14 cellular contexts compared by ENCODE assay signal in the genomic region with DNA sequence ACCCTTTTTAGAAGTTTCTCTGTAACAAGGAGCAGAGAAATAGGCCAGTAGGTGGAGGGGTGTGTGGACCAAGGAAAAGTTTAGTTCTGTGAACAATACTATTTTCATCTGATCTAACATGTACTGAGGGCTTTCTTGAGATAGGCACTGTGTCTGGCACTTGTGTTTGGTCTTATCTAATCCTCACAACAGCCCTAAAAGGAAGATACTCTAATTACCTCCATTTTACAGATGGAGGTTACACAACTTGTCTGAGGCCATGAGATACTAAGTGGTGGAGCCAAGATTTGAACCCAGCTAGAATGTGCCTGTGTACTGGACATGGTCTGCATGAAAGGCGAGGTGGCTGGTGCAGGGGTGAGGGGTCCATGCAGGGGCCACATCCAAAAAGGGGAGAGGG. TPM values are rescaled to one million over a fixed set of nuclear protein-coding genes. Genes with fewer than 3 reads are reported as not detected.
DNase-seq lines count a peak whose midpoint lies in the region; ATAC-seq and TF ChIP-seq lines count a peak whose summit lies in the region.
"Had no signal": no experiment of that assay in that cellular context is flagged by ENCODE, and none has a peak within 500 bp of the region (broad histone marks: within the 10 kb centered on the region; RNA-seq: fewer than 3 reads in every experiment).

No MANE protein-coding gene starts in this region.

- H3K36me3 Mint-ChIP-seq in CD4-positive, alpha-beta T cell (ENCODE audit: low read depth), result peaks cover 16% of the 10 kb centered on the region
- H3K36me3 Mint-ChIP-seq in activated naive CD8-positive, alpha-beta T cell treated with anti-CD3 and anti-CD28 coated beads, Interleukin-2, amount 10 ng/mL, durations not matched to agents 7 days and 5 days, result peaks cover 36% of the 10 kb centered on the region
- peaks cover 0 to 13% (median 0%) of the 10 kb centered on the region in 3 donors for H3K36me3 Mint-ChIP-seq in naive thymus-derived CD8-positive, alpha-beta T cell
- H3K36me3 Mint-ChIP-seq in osteocyte (ENCODE audit: unreplicated experiment), result no peaks in the 10 kb centered on the region

- H3K9me3 Mint-ChIP-seq in CD4-positive, alpha-beta T cell, result no peaks in the 10 kb centered on the region
- H3K9me3 Mint-ChIP-seq in activated naive CD8-positive, alpha-beta T cell treated with anti-CD3 and anti-CD28 coated beads, Interleukin-2, amount 10 ng/mL, durations not matched to agents 7 days and 5 days, result no peaks in the 10 kb centered on the region
- no peaks in the 10 kb centered on the region for H3K9me3 Mint-ChIP-seq in naive thymus-derived CD8-positive, alpha-beta T cell
- no peaks in the 10 kb centered on the region for H3K9me3 Mint-ChIP-seq in osteocyte (ENCODE audit: unreplicated experiment)
- H3K9me3 Mint-ChIP-seq: central memory CD8-positive, alpha-beta T cell had no signal

- DNase-seq in CD4-positive, alpha-beta T cell, result no peak
- DNase-seq in HL-60 (ENCODE audit: low read depth in 1 of 2, low spot score in 1 of 2) (no peak), NCI-H1417 (lab: John Stamatoyannopoulos, UW) (no peak), osteocyte (ENCODE audit: extremely low spot score, unreplicated experiment) (no peak)
- DNase-seq in activated naive CD8-positive, alpha-beta T cell treated with anti-CD3 and anti-CD28 coated beads, Interleukin-2, amount 10 ng/mL, durations not matched to agents 7 days and 5 days, result no peak
- DNase-seq in naive thymus-derived CD8-positive, alpha-beta T cell, result no peak
- DNase-seq: activated gamma-delta T cell; heart left ventricle; NCI-H1105; PC-9; stimulated activated CD4-positive, alpha-beta T cell treated with anti-CD3 and anti-CD28 coated beads, Interleukin-2, amount 100 ng/mL, for 48 hours had no signal

- H3K27me3 ChIP-seq in CD4-positive, alpha-beta T cell (ENCODE audit: control insufficient read depth, insufficient read depth, low read length), result no peaks in the 10 kb centered on the region
- no peaks in the 10 kb centered on the region for H3K27me3 ChIP-seq in HL-60 (ENCODE audit: insufficient read depth, poor library complexity, severe bottlenecking)
- H3K27me3 ChIP-seq: heart left ventricle had no signal

- no peaks in the 10 kb centered on the region for H3K9me3 ChIP-seq in CD4-positive, alpha-beta T cell (ENCODE audit: control insufficient read depth, low read length)
- H3K9me3 ChIP-seq: heart left ventricle had no signal

- H3K4me3 ChIP-seq in HL-60 (replicated peaks; ENCODE audit: insufficient read depth, low read length), result no peak overlapping the region
- H3K4me3 ChIP-seq: heart left ventricle, PC-9 had no signal

- peak overlapping the region; percentile 42 for H3K27ac ChIP-seq in CD4-positive, alpha-beta T cell (ENCODE audit: low read depth, low read length)
- H3K27ac ChIP-seq in HL-60 (replicated peaks), result peak overlapping the region; percentile 56; the same call in 1 of the 2 replicates
- H3K27ac ChIP-seq: PC-9 had no signal

- POLR2A ChIA-PET in CD4-positive, alpha-beta T cell (lab: Charles Lee), result interaction anchor here (1.0 to 1.2 kb wide), 2 partner anchors 69 to 116 kb away, joined by 4 to 7 read pairs; a partner anchor contains a TSS
- POLR2A ChIA-PET in activated naive CD8-positive, alpha-beta T cell treated with anti-CD3 and anti-CD28 coated beads, Interleukin-2, amount 10 ng/mL, durations not matched to agents 7 days and 5 days (lab: Charles Lee), result interaction anchor here (0.5 to 2.4 kb wide), 6 partner anchors 8 to 289 kb away, joined by 3 to 12 read pairs (median 8); a partner anchor contains a TSS
- POLR2A ChIA-PET in naive thymus-derived CD8-positive, alpha-beta T cell (lab: Charles Lee), result interaction anchor here (0.6 to 1.5 kb wide), 8 partner anchors 15 to 202 kb away, joined by 3 to 7 read pairs (median 4); no protein-coding TSS in a partner anchor

- H3K27ac Mint-ChIP-seq in CD4-positive, alpha-beta T cell, result peak overlapping the region; percentile 77
- H3K27ac Mint-ChIP-seq in activated naive CD8-positive, alpha-beta T cell treated with anti-CD3 and anti-CD28 coated beads, Interleukin-2, amount 10 ng/mL, durations not matched to agents 7 days and 5 days, result peak overlapping the region; percentile 93
- H3K27ac Mint-ChIP-seq in naive thymus-derived CD8-positive, alpha-beta T cell, result peak overlapping the region; percentile 78 to 97 (median 91)
- H3K27ac Mint-ChIP-seq in osteocyte (ENCODE audit: unreplicated experiment), result no peak overlapping the region

- H3K27me3 Mint-ChIP-seq in CD4-positive, alpha-beta T cell, result no peaks in the 10 kb centered on the region
- H3K27me3 Mint-ChIP-seq in activated naive CD8-positive, alpha-beta T cell treated with anti-CD3 and anti-CD28 coated beads, Interleukin-2, amount 10 ng/mL, durations not matched to agents 7 days and 5 days, result no peaks in the 10 kb centered on the region
- H3K27me3 Mint-ChIP-seq in naive thymus-derived CD8-positive, alpha-beta T cell, result no peaks in the 10 kb centered on the region
- no peaks in the 10 kb centered on the region for H3K27me3 Mint-ChIP-seq in osteocyte (ENCODE audit: unreplicated experiment)
- H3K27me3 Mint-ChIP-seq: central memory CD8-positive, alpha-beta T cell had no signal

- intact Hi-C loops in CD4-positive, alpha-beta T cell (cut with DNase I, micrococcal nuclease), result no loop called here

- ATAC-seq in CD4-positive, alpha-beta T cell (ENCODE audit: poor library complexity), result no peak
- ATAC-seq in activated naive CD8-positive, alpha-beta T cell treated with anti-CD3 and anti-CD28 coated beads, Interleukin-2, amount 10 ng/mL, durations not matched to agents 7 days and 5 days (ENCODE audit: low read depth), result no peak
- ATAC-seq in naive thymus-derived CD8-positive, alpha-beta T cell, result no peak
- ATAC-seq in HG02970 (IDR thresholded peaks at IDR 0.05; ENCODE audit: low FRiP score, unreplicated experiment) (no peak), HG02763 (IDR thresholded peaks at IDR 0.05; ENCODE audit: unreplicated experiment) (no peak)

- TF ChIP-seq CTCF in CD4-positive, alpha-beta T cell (IDR thresholded peaks at IDR 0.05), result no peak
- TF ChIP-seq CTCF in HL-60 (IDR thresholded peaks at IDR 0.05; ENCODE audit: insufficient read depth, low read length), result no peak
- no peak for TF ChIP-seq CTCF in osteocyte (IDR thresholded peaks at IDR 0.05)

- H3K4me3 Mint-ChIP-seq in CD4-positive, alpha-beta T cell, result peak overlapping the region; percentile 46
- peak overlapping the region; percentile 75 for H3K4me3 Mint-ChIP-seq in activated naive CD8-positive, alpha-beta T cell treated with anti-CD3 and anti-CD28 coated beads, Interleukin-2, amount 10 ng/mL, durations not matched to agents 7 days and 5 days
- H3K4me3 Mint-ChIP-seq in naive thymus-derived CD8-positive, alpha-beta T cell, result peak overlapping the region in 9 of 10 donors; percentile 30 to 80 (median 61)
- H3K4me3 Mint-ChIP-seq in osteocyte (ENCODE audit: unreplicated experiment), result no peak overlapping the region

- peaks cover 68% of the 10 kb centered on the region for H3K4me1 Mint-ChIP-seq in CD4-positive, alpha-beta T cell (ENCODE audit: low read depth)
- H3K4me1 Mint-ChIP-seq in activated naive CD8-positive, alpha-beta T cell treated with anti-CD3 and anti-CD28 coated beads, Interleukin-2, amount 10 ng/mL, durations not matched to agents 7 days and 5 days, result peaks cover 62% of the 10 kb centered on the region
- H3K4me1 Mint-ChIP-seq in naive thymus-derived CD8-positive, alpha-beta T cell, result peaks cover 37 to 79% (median 73%) of the 10 kb centered on the region in 4 donors
- peaks cover 18% of the 10 kb centered on the region for H3K4me1 Mint-ChIP-seq in osteocyte (ENCODE audit: unreplicated experiment)

- CTCF ChIA-PET in CD4-positive, alpha-beta T cell (lab: Charles Lee), result interaction anchor here (0.7 to 2.8 kb wide), 3 partner anchors 8 to 117 kb away, joined by 4 to 15 read pairs (median 9); a partner anchor contains a TSS

RNA-seq across cellular contexts. Expression of a gene that starts 4.5 kb away (rescaled TPM):
- total RNA-seq in CD4-positive, alpha-beta T cell, result 10 to 100 TPM; 17.0 to 19.1 TPM
- 10 to 100 TPM; 93.0 to 95.7 TPM for total RNA-seq in activated naive CD8-positive, alpha-beta T cell treated with anti-CD3 and anti-CD28 coated beads, Interleukin-2, amount 10 ng/mL, durations not matched to agents 7 days and 5 days
- total RNA-seq in naive thymus-derived CD8-positive, alpha-beta T cell, result 10 to 100 TPM; 25.7 to 26.6 TPM
- 10 to 100 TPM; 19.3 to 28.6 (median 25.8) TPM for polyA plus RNA-seq in naive thymus-derived CD8-positive, alpha-beta T cell
- total RNA-seq in osteocyte, result 14.6 and 15.0 TPM in 2 replicates

RNA-seq across cellular contexts. Expression of a gene that starts 5.2 kb away (rescaled TPM):
- total RNA-seq in CD4-positive, alpha-beta T cell, result 1 to 10 TPM; 1.1 to 1.7 TPM
- 1 to 10 TPM; 8.2 to 8.4 TPM for total RNA-seq in activated naive CD8-positive, alpha-beta T cell treated with anti-CD3 and anti-CD28 coated beads, Interleukin-2, amount 10 ng/mL, durations not matched to agents 7 days and 5 days
- total RNA-seq in naive thymus-derived CD8-positive, alpha-beta T cell, result 1 to 10 TPM; 2.9 to 3.0 TPM
- 1 to 10 TPM; 1.2 to 3.7 (median 2.1) TPM for polyA plus RNA-seq in naive thymus-derived CD8-positive, alpha-beta T cell
- total RNA-seq in osteocyte, result 1.3 and 1.5 TPM in 2 replicates

RNA-seq across cellular contexts. Expression of a gene that starts 8.4 kb away (rescaled TPM):
- total RNA-seq in CD4-positive, alpha-beta T cell, result 10 to 100 TPM; 27.7 to 28.9 TPM
- 10 to 100 TPM; 43.7 to 50.2 TPM for total RNA-seq in activated naive CD8-positive, alpha-beta T cell treated with anti-CD3 and anti-CD28 coated beads, Interleukin-2, amount 10 ng/mL, durations not matched to agents 7 days and 5 days
- 10 to 100 TPM; 48.0 to 56.8 TPM for total RNA-seq in naive thymus-derived CD8-positive, alpha-beta T cell
- polyA plus RNA-seq in naive thymus-derived CD8-positive, alpha-beta T cell, result 10 to 100 TPM; 13.8 to 14.1 (median 14.0) TPM
- total RNA-seq in osteocyte, result 52.5 and 53.7 TPM in 2 replicates

RNA-seq across cellular contexts. Expression of a gene that starts 26.1 kb away (rescaled TPM):
- under 1 TPM; 0.33 to 0.95 TPM for total RNA-seq in CD4-positive, alpha-beta T cell
- total RNA-seq in activated naive CD8-positive, alpha-beta T cell treated with anti-CD3 and anti-CD28 coated beads, Interleukin-2, amount 10 ng/mL, durations not matched to agents 7 days and 5 days, result 10 to 100 TPM; 32.5 to 33.9 TPM
- total RNA-seq in naive thymus-derived CD8-positive, alpha-beta T cell, result 1 to 10 TPM; 4.4 to 4.6 TPM
- polyA plus RNA-seq in naive thymus-derived CD8-positive, alpha-beta T cell, result under 1 TPM; 0.15 to 0.59 (median 0.31) TPM
- total RNA-seq in osteocyte, result 1.1 TPM in 2 replicates

RNA-seq across cellular contexts. Expression of a gene that starts 30.3 kb away (rescaled TPM):
- 10 to 100 TPM; 12.0 to 12.9 TPM for total RNA-seq in CD4-positive, alpha-beta T cell
- total RNA-seq in activated naive CD8-positive, alpha-beta T cell treated with anti-CD3 and anti-CD28 coated beads, Interleukin-2, amount 10 ng/mL, durations not matched to agents 7 days and 5 days, result 10 to 100 TPM; 50.2 TPM
- 10 to 100 TPM; 25.6 to 31.8 TPM for total RNA-seq in naive thymus-derived CD8-positive, alpha-beta T cell
- polyA plus RNA-seq in naive thymus-derived CD8-positive, alpha-beta T cell, result 10 to 100 TPM; 33.9 to 48.9 (median 41.3) TPM
- total RNA-seq in osteocyte, result 34.2 and 42.2 TPM in 2 replicates
